20 cellular contexts compared by ENCODE assay signal in the genomic region with DNA sequence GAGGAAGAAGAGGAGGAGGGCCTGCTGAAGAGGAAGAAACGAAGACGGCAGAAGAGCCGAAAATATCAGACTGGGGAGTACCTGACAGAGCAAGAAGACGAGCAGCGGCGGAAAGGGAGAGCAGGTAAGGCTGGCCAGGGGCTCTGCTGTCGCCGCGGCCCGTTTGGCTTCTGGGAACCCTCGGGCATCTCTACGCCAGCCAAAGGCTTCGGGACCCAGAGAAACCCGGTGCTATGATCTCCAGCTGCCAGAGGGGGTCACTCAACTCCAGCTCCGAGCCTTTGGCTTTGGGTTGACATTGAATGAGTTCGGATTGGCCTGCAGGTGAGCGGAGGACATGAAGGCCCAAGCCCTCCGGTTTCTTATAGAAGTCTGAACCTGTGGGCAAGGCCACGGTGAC.
"Had no signal": no experiment of that assay in that cellular context is flagged by ENCODE, and none has a peak within 500 bp of the region (broad histone marks: within the 10 kb centered on the region; RNA-seq: fewer than 3 reads in every experiment).

No MANE protein-coding gene starts in this region.

- H3K36me3 Mint-ChIP-seq: natural killer cell had no signal

- H3K36me3 ChIP-seq: cardiac muscle cell, colonic mucosa had no signal

- H3K4me1 ChIP-seq: colonic mucosa, testis had no signal

- H3K27ac Mint-ChIP-seq: activated CD4-positive, alpha-beta T cell treated with anti-CD3 and anti-CD28 coated beads for 36 hours; activated naive CD4-positive, alpha-beta T cell treated with anti-CD3 and anti-CD28 coated beads, Interleukin-2, amount 50 U/mL, for 24 hours had no signal

- H3K4me2 ChIP-seq: hepatocyte had no signal

- H3K79me2 ChIP-seq: hepatocyte had no signal

- H3K4me3 ChIP-seq: adrenal gland, cardiac muscle cell, colonic mucosa, esophagus muscularis mucosa, hepatocyte, left ventricle myocardium inferior, stomach, testis had no signal

- ATAC-seq: activated CD4-positive, alpha-beta T cell treated with anti-CD3 and anti-CD28 coated beads for 36 hours; natural killer cell; T-cell had no signal

- H3K9me3 ChIP-seq: adrenal gland, colonic mucosa, esophagus muscularis mucosa, left ventricle myocardium inferior, stomach, testis had no signal

- H3K27me3 Mint-ChIP-seq: activated CD4-positive, alpha-beta memory T cell treated with anti-CD3 and anti-CD28 coated beads, Interleukin-2, amount 10 ng/mL, durations not matched to agents 7 days and 5 days; activated CD4-positive, alpha-beta T cell treated with anti-CD3 and anti-CD28 coated beads for 36 hours; activated naive CD4-positive, alpha-beta T cell treated with anti-CD3 and anti-CD28 coated beads, Interleukin-2, amount 50 U/mL, for 24 hours; T-cell had no signal

- H3K27me3 ChIP-seq: adrenal gland, cardiac muscle cell, colonic mucosa, esophagus muscularis mucosa, hepatocyte, stomach, testis had no signal

- H2AFZ ChIP-seq: hepatocyte had no signal

- H3K4me3 Mint-ChIP-seq: activated CD4-positive, alpha-beta memory T cell treated with anti-CD3 and anti-CD28 coated beads, Interleukin-2, amount 10 ng/mL, durations not matched to agents 7 days and 5 days; activated CD4-positive, alpha-beta T cell treated with anti-CD3 and anti-CD28 coated beads for 36 hours; activated naive CD4-positive, alpha-beta T cell treated with anti-CD3 and anti-CD28 coated beads, Interleukin-2, amount 50 U/mL, for 24 hours; natural killer cell; T-cell had no signal

- DNase-seq: activated CD4-positive, alpha-beta memory T cell treated with anti-CD3 and anti-CD28 coated beads, Interleukin-2, amount 10 ng/mL, durations not matched to agents 7 days and 5 days; activated CD4-positive, alpha-beta T cell treated with anti-CD3 and anti-CD28 coated beads for 36 hours; activated effector memory CD4-positive, alpha-beta T cell treated with anti-CD3 and anti-CD28 coated beads, Interleukin-2, amount 50 U/mL, for 16 hours; activated T-cell treated with anti-CD3 and anti-CD28 coated beads, Interleukin-2, amount 50 U/mL, for 48 hours; adrenal gland; colonic mucosa; left ventricle myocardium inferior; mesenchymal stem cell; natural killer cell; nucleus accumbens; small intestine; stomach; T-cell; T1000; testis had no signal

- H3K27ac ChIP-seq: adrenal gland, cardiac muscle cell, colonic mucosa, hepatocyte, testis, VCaP had no signal
